In the genomic region with DNA sequence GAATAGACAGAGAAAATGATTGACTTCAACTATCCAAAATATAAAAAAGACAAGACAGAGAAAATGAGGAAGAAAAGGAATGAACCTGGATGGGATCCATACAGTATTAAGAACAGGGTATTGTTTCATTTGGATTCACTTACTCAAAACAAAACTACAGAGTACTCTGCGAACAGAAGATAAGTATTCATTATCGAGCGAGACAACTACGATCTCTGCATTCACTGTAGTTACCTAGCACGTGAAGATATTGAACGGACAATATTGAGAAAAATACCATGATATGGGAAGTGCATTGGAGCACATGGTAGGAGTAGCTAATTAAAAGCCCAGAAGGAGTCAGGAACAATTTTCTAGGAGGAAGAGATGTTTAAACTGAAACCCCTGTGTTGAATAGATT, we compare ENCODE assay signal across 8 cellular contexts. TPM values are rescaled to one million over a fixed set of nuclear protein-coding genes. Genes with fewer than 3 reads are reported as not detected.
DNase-seq lines count a peak whose midpoint lies in the region; ATAC-seq and TF ChIP-seq lines count a peak whose summit lies in the region.

No MANE protein-coding gene starts in this region.

- H3K4me3 ChIP-seq in GM23338: peak overlapping the region; percentile 92
- H3K4me3 ChIP-seq in fibroblast of mammary gland (ENCODE audit: control insufficient read depth, low read depth, low read length): peak overlapping the region; percentile 94
- H3K4me3 ChIP-seq in skeletal muscle cell (ENCODE audit: low read depth, low read length): peak overlapping the region; percentile 91

- peaks cover 6% of the 10 kb centered on the region; the same call in 2 of the 3 replicates for H3K36me3 Mint-ChIP-seq in GM23338 (ENCODE audit: low read depth)

- no peaks in the 10 kb centered on the region for H3K9me2 ChIP-seq in GM23338 (ENCODE audit: insufficient read depth)

- H3F3A ChIP-seq in GM23338 (replicated peaks; ENCODE audit: low read depth): peaks cover 7% of the 10 kb centered on the region

- peaks cover 3% of the 10 kb centered on the region; the same call in 1 of the 2 replicates for H4K20me1 ChIP-seq in GM23338 (replicated peaks; ENCODE audit: insufficient read depth)

- H3K36me3 ChIP-seq in GM23338 (ENCODE audit: insufficient read depth): no peaks in the 10 kb centered on the region

- no peak overlapping the region for H2AFZ ChIP-seq in GM23338

- H3K27ac Mint-ChIP-seq in GM23338: peak overlapping the region; percentile 99

- peaks cover 5% of the 10 kb centered on the region for H3K27me3 Mint-ChIP-seq in GM23338 (ENCODE audit: insufficient read depth, low read depth, poor library complexity)

- DNase-seq in GM23338 (ENCODE audit: low spot score) (no peak), RPMI7951 (ENCODE audit: low read depth) (peak; percentile 3), fibroblast of mammary gland (ENCODE audit: low read depth) (no peak), skeletal muscle cell (ENCODE audit: low read depth) (no peak), HT-29 (ENCODE audit: low spot score) (no peak), NCI-H1436 treated with DMSO at 0.1 percent for 48 hours (lab: John Stamatoyannopoulos, UW) (no peak), NAMALWA (ENCODE audit: low spot score) (no peak), NCI-H1694 (lab: John Stamatoyannopoulos, UW) (no peak)

- peak overlapping the region; percentile 74 for H3K4me2 ChIP-seq in GM23338

- H3K4me1 ChIP-seq in GM23338 (ENCODE audit: insufficient read depth): peaks cover 21% of the 10 kb centered on the region

- ATAC-seq in GM23338: no peak

- H3K27me3 ChIP-seq in GM23338 (ENCODE audit: insufficient read depth): no peaks in the 10 kb centered on the region

- H3K9me3 Mint-ChIP-seq in GM23338: no peaks in the 10 kb centered on the region; the same call in 2 of the 3 replicates

- TF ChIP-seq CTCF in GM23338 (conservative IDR thresholded peaks at IDR 0.05; ENCODE audit: low read depth in 2 of 2) (no peak), fibroblast of mammary gland (conservative IDR thresholded peaks at IDR 0.05; ENCODE audit: control insufficient read depth, insufficient read depth, low read depth, low read length) (no peak)

- H3K79me2 ChIP-seq in GM23338 (replicated peaks; ENCODE audit: insufficient read depth): peaks cover 46% of the 10 kb centered on the region

- peaks cover 26% of the 10 kb centered on the region for H3K4me1 Mint-ChIP-seq in GM23338

- H3K4me3 Mint-ChIP-seq in GM23338: peak overlapping the region; percentile 96

- H3K27ac ChIP-seq in GM23338 (ENCODE audit: low read depth): no peak overlapping the region

TF ChIP-seq in GM23338, 12 proteins besides CTCF, POLR2A, EP300 and RAD21:
- TF ChIP-seq STAT1 (IDR thresholded peaks at IDR 0.05; ENCODE audit: unreplicated experiment) (no peak), NANOG (IDR thresholded peaks at IDR 0.05; ENCODE audit: borderline replicate concordance) (no peak), POLR2AphosphoS5 (IDR thresholded peaks at IDR 0.05; ENCODE audit: low read depth) (no peak), ZNF331 (CRISPR knock-in tag; IDR thresholded peaks at IDR 0.05; ENCODE audit: low read depth) (no peak), CREB1 (CRISPR knock-in tag; IDR thresholded peaks at IDR 0.05; ENCODE audit: low read depth) (no peak), ZNF114 (CRISPR knock-in tag; IDR thresholded peaks at IDR 0.05) (no peak), EZH2 (IDR thresholded peaks at IDR 0.05; ENCODE audit: low read depth, unreplicated experiment) (no peak)
- TF ChIP-seq, protein P1, sequence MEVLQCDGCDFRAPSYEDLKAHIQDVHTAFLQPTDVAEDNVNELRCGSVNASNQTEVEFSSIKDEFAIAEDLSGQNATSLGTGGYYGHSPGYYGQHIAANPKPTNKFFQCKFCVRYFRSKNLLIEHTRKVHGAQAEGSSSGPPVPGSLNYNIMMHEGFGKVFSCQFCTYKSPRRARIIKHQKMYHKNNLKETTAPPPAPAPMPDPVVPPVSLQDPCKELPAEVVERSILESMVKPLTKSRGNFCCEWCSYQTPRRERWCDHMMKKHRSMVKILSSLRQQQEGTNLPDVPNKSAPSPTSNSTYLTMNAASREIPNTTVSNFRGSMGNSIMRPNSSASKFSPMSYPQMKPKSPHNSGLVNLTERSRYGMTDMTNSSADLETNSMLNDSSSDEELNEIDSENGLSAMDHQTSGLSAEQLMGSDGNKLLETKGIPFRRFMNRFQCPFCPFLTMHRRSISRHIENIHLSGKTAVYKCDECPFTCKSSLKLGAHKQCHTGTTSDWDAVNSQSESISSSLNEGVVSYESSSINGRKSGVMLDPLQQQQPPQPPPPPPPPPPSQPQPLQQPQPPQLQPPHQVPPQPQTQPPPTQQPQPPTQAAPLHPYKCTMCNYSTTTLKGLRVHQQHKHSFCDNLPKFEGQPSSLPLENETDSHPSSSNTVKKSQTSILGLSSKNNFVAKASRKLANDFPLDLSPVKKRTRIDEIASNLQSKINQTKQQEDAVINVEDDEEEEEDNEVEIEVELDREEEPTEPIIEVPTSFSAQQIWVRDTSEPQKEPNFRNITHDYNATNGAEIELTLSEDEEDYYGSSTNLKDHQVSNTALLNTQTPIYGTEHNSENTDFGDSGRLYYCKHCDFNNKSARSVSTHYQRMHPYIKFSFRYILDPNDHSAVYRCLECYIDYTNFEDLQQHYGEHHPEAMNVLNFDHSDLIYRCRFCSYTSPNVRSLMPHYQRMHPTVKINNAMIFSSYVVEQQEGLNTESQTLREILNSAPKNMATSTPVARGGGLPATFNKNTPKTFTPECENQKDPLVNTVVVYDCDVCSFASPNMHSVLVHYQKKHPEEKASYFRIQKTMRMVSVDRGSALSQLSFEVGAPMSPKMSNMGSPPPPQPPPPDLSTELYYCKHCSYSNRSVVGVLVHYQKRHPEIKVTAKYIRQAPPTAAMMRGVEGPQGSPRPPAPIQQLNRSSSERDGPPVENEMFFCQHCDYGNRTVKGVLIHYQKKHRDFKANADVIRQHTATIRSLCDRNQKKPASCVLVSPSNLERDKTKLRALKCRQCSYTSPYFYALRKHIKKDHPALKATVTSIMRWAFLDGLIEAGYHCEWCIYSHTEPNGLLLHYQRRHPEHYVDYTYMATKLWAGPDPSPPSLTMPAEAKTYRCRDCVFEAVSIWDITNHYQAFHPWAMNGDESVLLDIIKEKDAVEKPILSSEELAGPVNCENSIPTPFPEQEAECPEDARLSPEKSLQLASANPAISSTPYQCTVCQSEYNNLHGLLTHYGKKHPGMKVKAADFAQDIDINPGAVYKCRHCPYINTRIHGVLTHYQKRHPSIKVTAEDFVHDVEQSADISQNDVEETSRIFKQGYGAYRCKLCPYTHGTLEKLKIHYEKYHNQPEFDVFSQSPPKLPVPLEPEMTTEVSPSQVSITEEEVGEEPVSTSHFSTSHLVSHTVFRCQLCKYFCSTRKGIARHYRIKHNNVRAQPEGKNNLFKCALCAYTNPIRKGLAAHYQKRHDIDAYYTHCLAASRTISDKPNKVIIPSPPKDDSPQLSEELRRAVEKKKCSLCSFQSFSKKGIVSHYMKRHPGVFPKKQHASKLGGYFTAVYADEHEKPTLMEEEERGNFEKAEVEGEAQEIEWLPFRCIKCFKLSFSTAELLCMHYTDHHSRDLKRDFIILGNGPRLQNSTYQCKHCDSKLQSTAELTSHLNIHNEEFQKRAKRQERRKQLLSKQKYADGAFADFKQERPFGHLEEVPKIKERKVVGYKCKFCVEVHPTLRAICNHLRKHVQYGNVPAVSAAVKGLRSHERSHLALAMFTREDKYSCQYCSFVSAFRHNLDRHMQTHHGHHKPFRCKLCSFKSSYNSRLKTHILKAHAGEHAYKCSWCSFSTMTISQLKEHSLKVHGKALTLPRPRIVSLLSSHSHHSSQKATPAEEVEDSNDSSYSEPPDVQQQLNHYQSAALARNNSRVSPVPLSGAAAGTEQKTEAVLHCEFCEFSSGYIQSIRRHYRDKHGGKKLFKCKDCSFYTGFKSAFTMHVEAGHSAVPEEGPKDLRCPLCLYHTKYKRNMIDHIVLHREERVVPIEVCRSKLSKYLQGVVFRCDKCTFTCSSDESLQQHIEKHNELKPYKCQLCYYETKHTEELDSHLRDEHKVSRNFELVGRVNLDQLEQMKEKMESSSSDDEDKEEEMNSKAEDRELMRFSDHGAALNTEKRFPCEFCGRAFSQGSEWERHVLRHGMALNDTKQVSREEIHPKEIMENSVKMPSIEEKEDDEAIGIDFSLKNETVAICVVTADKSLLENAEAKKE (CRISPR knock-in tag; IDR thresholded peaks at IDR 0.05): no peak
TF ChIP-seq in GM23338: peak in this region for 0.

RNA-seq across cellular contexts. Expression of a gene that starts 1.0 kb away (rescaled TPM):
- 42.0 and 47.5 TPM in 2 replicates for total RNA-seq in GM23338 (2014; rRNA removed; shearing (Covaris generic))
- polyA plus RNA-seq in GM23338 (2016; fragmentation: Nextera tagmentation; extraction: Ambion mirVana): 26.0 and 26.1 TPM in 2 replicates
- 16.8 and 17.1 TPM in 2 replicates for total RNA-seq in RPMI7951 (2014; rRNA removed; shearing (Covaris generic))
- total RNA-seq in HT-29 (2014; rRNA removed; shearing (Covaris generic)): 8.8 and 11.0 TPM in 2 replicates
